ENCODE assay signal across 8 cellular contexts in the genomic region with DNA sequence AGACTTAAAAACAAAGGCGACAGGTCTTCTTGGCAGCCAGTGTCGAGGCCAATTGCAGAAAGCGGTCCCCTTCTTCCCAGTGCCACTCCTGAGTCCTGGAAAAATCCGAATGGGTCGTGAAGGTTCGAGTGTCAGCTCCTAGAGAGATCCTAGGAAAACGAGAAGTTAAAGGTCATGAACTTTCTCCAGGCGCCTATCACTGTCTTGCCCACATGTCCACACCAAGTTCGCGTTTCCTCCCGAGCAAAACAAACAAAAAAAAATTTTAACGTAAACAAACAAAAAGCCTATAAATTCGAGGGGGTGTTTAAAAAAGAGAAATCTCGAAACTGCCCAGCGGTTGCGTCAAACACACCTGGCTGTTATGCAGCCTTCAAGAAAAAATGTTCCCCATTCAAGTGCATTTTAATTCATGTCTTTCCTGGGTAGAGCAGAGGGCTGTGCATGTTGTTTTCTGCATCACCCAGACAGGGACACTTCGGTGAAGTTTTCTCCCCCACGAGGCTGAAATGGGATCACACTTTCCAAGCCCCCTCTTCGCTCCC. TPM values are rescaled to one million over a fixed set of nuclear protein-coding genes. Genes with fewer than 3 reads are reported as not detected.
DNase-seq lines count a peak whose midpoint lies in the region; ATAC-seq and TF ChIP-seq lines count a peak whose summit lies in the region.

No MANE protein-coding gene starts in this region.

- no peak overlapping the region for H3K27ac ChIP-seq in effector memory CD4-positive, alpha-beta T cell (ENCODE audit: insufficient read depth, low read length, poor library complexity, severe bottlenecking)
- H3K27ac ChIP-seq in neutrophil: no peak overlapping the region

- H3K27ac Mint-ChIP-seq in activated CD4-positive, alpha-beta T cell treated with anti-CD3 and anti-CD28 coated beads for 36 hours: peak overlapping the region; percentile 77

- H3K36me3 Mint-ChIP-seq in activated CD4-positive, alpha-beta T cell treated with anti-CD3 and anti-CD28 coated beads for 36 hours (ENCODE audit: low read depth): peaks cover 9% of the 10 kb centered on the region

- peaks cover 2% of the 10 kb centered on the region for H3K4me1 ChIP-seq in effector memory CD4-positive, alpha-beta T cell (ENCODE audit: control insufficient read depth, insufficient read depth, low read length, poor library complexity, severe bottlenecking)
- peaks cover 26 to 28% of the 10 kb centered on the region in 2 experiments for H3K4me1 ChIP-seq in neutrophil (ENCODE audit: control insufficient read depth in 1 of 2, insufficient read depth in 1 of 2, low read depth in 1 of 2, low read length in 1 of 2)

- POLR2A ChIA-PET in activated CD4-positive, alpha-beta T cell treated with anti-CD3 and anti-CD28 coated beads for 36 hours (lab: Charles Lee): no interaction called here

- ATAC-seq in activated CD4-positive, alpha-beta T cell treated with anti-CD3 and anti-CD28 coated beads for 36 hours: no peak
- ATAC-seq in HG03439 (IDR thresholded peaks at IDR 0.05; ENCODE audit: unreplicated experiment): no peak
- ATAC-seq in HG03039 (IDR thresholded peaks at IDR 0.05; ENCODE audit: unreplicated experiment): no peak

- H3K36me3 ChIP-seq in effector memory CD4-positive, alpha-beta T cell (ENCODE audit: control insufficient read depth, insufficient read depth, low read length): no peaks in the 10 kb centered on the region
- H3K36me3 ChIP-seq in neutrophil: no peaks in the 10 kb centered on the region

- no peaks in the 10 kb centered on the region for H3K27me3 Mint-ChIP-seq in activated CD4-positive, alpha-beta T cell treated with anti-CD3 and anti-CD28 coated beads for 36 hours

- intact Hi-C loops in activated CD4-positive, alpha-beta T cell treated with anti-CD3 and anti-CD28 coated beads for 36 hours (cut with DNase I, micrococcal nuclease): loop anchor here (5.0 to 10.0 kb wide), 8 partner anchors 80 to 1725 kb away; a partner anchor contains a TSS

- CTCF ChIA-PET in activated CD4-positive, alpha-beta T cell treated with anti-CD3 and anti-CD28 coated beads for 36 hours (lab: Charles Lee): no interaction called here

- TF ChIP-seq CTCF in neutrophil (IDR thresholded peaks at IDR 0.05): no peak

- H3K9me3 ChIP-seq in effector memory CD4-positive, alpha-beta T cell (ENCODE audit: control insufficient read depth, low read length): no peaks in the 10 kb centered on the region
- no peaks in the 10 kb centered on the region for H3K9me3 ChIP-seq in neutrophil

- H3K4me1 Mint-ChIP-seq in activated CD4-positive, alpha-beta T cell treated with anti-CD3 and anti-CD28 coated beads for 36 hours: peaks cover 26% of the 10 kb centered on the region

- H3K4me3 ChIP-seq in effector memory CD4-positive, alpha-beta T cell (ENCODE audit: insufficient read depth, low read depth, low read length, poor library complexity, severe bottlenecking): peak overlapping the region; percentile 63
- peak overlapping the region; percentile 57 to 61 for H3K4me3 ChIP-seq in neutrophil (ENCODE audit: low read depth in 1 of 2, low read length in 1 of 2)

- H3K4me3 Mint-ChIP-seq in activated CD4-positive, alpha-beta T cell treated with anti-CD3 and anti-CD28 coated beads for 36 hours: peak overlapping the region; percentile 79

- no peaks in the 10 kb centered on the region for H3K27me3 ChIP-seq in effector memory CD4-positive, alpha-beta T cell (replicated peaks; ENCODE audit: control insufficient read depth, insufficient read depth, low read length, poor library complexity, severe bottlenecking)
- peaks cover 96% of the 10 kb centered on the region for H3K27me3 ChIP-seq in neutrophil

- no peaks in the 10 kb centered on the region for H3K9me3 Mint-ChIP-seq in activated CD4-positive, alpha-beta T cell treated with anti-CD3 and anti-CD28 coated beads for 36 hours (ENCODE audit: low read depth)

- no peak for DNase-seq in activated CD4-positive, alpha-beta T cell treated with anti-CD3 and anti-CD28 coated beads for 36 hours
- no peak for DNase-seq in activated CD4-positive, alpha-beta T cell treated with anti-CD3 and anti-CD28 coated beads for 48 hours
- DNase-seq in MV-4-11 (lab: John Stamatoyannopoulos, UW) (peak; percentile 33), DMS 273 (lab: John Stamatoyannopoulos, UW; ENCODE audit: unreplicated experiment) (no peak)
- DNase-seq in effector memory CD4-positive, alpha-beta T cell: no peak

RNA-seq across cellular contexts. Expression of a gene that starts 1.5 kb away (rescaled TPM):
- 10 to 100 TPM; 19.7 to 25.9 TPM for total RNA-seq in activated CD4-positive, alpha-beta T cell treated with anti-CD3 and anti-CD28 coated beads for 36 hours
